In the genomic region with DNA sequence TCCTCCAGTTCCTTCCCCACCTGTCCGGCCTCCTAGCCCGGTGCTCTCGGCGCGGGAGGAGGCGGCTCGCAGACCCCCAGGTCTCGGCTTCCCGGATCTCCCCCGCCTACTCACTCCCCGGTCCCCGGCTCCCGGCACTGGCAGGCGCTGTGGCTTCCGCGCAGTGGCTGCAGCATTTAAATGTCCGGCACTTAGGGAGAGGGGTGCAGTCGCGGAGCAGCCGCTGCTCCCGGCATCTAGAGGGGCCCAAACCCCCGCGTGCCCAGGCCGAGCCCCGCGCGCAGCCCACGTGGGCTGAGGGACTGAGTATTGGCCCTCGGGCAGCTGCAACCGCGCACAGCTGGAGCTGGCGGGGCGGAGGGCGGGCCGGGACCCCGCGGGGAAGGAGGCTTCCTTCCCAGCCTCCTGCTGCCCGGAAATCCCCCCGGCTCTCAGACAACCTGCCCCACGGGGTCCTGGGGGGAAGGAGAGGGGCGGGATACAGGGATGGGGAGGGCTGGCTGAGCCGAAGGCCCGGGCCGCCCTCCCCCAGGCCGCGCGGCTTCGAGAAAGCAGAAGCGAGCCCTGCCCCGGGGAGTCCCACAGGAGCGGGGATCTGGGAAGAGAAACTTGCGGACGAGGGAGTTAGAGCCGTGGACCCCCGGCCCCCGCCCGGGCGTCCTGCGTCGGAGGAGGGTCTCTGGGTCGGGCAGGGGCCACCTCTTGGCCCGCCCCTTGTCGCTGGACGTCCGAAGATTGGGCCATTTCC, we compare ENCODE assay signal across 1 cellular context.
TF ChIP-seq lines count a peak whose summit lies in the region.

No MANE protein-coding gene starts in this region.

TF ChIP-seq in A549, 52 proteins besides CTCF, POLR2A, EP300 and RAD21:
- no peak for TF ChIP-seq SMC3 (IDR thresholded peaks at IDR 0.05)
- TF ChIP-seq CBX2 (IDR thresholded peaks at IDR 0.05; ENCODE audit: borderline replicate concordance, low read depth) = no peak
- TF ChIP-seq, protein P1, sequence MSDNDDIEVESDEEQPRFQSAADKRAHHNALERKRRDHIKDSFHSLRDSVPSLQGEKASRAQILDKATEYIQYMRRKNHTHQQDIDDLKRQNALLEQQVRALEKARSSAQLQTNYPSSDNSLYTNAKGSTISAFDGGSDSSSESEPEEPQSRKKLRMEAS (IDR thresholded peaks at IDR 0.05) = peak; percentile 75
- TF ChIP-seq HOXB5 (CRISPR knock-in tag; IDR thresholded peaks at IDR 0.05) = no peak
- TF ChIP-seq RNF2 (IDR thresholded peaks at IDR 0.05; ENCODE audit: borderline replicate concordance, low read depth) = peak; percentile 65; the same call in 1 of the 2 replicates
- TF ChIP-seq, protein P2, sequence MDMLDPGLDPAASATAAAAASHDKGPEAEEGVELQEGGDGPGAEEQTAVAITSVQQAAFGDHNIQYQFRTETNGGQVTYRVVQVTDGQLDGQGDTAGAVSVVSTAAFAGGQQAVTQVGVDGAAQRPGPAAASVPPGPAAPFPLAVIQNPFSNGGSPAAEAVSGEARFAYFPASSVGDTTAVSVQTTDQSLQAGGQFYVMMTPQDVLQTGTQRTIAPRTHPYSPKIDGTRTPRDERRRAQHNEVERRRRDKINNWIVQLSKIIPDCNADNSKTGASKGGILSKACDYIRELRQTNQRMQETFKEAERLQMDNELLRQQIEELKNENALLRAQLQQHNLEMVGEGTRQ (IDR thresholded peaks at IDR 0.05) = 0 out of 2 replicates have a peak, but pooled peaks have one; percentile 9
